In the genomic region with DNA sequence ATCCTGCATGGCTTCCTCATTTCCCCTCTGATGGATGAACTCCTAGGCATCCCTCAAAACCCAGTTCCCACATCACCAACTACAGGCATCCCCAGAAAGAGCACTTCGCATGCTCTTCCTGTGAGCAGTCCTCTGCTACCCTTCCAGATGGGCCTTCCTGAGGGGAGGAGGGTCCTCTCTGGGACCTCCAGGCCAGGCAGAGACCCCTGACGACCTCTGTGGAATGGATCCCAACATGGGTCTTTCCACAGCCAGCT, we compare ENCODE assay signal across 8 cellular contexts. TPM values are rescaled to one million over a fixed set of nuclear protein-coding genes. Genes with fewer than 3 reads are reported as not detected.
DNase-seq lines count a peak whose midpoint lies in the region; ATAC-seq and TF ChIP-seq lines count a peak whose summit lies in the region.

No MANE protein-coding gene starts in this region.

- POLR2A ChIA-PET in SK-N-SH (lab: Yijun Ruan, JAX) = no interaction called here

- CTCF ChIA-PET in SK-N-SH (lab: Yijun Ruan, JAX) = interaction anchor here (0.7 to 2.2 kb wide), 5 partner anchors 25 to 70 kb away, joined by 3 to 15 read pairs (median 8); a partner anchor contains a TSS

- TF ChIP-seq CTCF in GM12864 (IDR thresholded peaks at IDR 0.05; ENCODE audit: low read depth, low read length, missing control alignments) = no peak
- TF ChIP-seq CTCF in SK-N-SH (IDR thresholded peaks at IDR 0.05) = no peak
- TF ChIP-seq CTCF in esophagus squamous epithelium (IDR thresholded peaks at IDR 0.05) = no peak
- no peak for TF ChIP-seq CTCF in omental fat pad (IDR thresholded peaks at IDR 0.05)

- H3K9me2 ChIP-seq in SK-N-SH = no peaks in the 10 kb centered on the region

- H3K9ac ChIP-seq in SK-N-SH (peak overlapping the region; percentile 85; the same call in 1 of the 2 replicates), rectal smooth muscle tissue (ENCODE audit: low read length) (no peak overlapping the region)

- H3K4me1 ChIP-seq in SK-N-SH (ENCODE audit: control insufficient read depth in 1 of 2, insufficient read depth in 2 of 2, low read depth in 1 of 2, low read length in 1 of 2) = peaks cover 4 to 41% of the 10 kb centered on the region in 2 experiments; a peak in 3 of 4 replicates
- peaks cover 35 to 88% (median 46%) of the 10 kb centered on the region in 3 donors for H3K4me1 ChIP-seq in esophagus squamous epithelium
- peaks cover 16% of the 10 kb centered on the region for H3K4me1 ChIP-seq in rectal smooth muscle tissue (ENCODE audit: control insufficient read depth, insufficient read depth, low read length)

- no peak for TF ChIP-seq EP300 in SK-N-SH (IDR thresholded peaks at IDR 0.05; ENCODE audit: borderline replicate concordance in 1 of 2, low read depth in 1 of 2, low read length in 1 of 2)

- peaks cover 0 to 23% of the 10 kb centered on the region in 2 experiments for H3K36me3 ChIP-seq in SK-N-SH (replicated peaks in 1 of 2; ENCODE audit: control insufficient read depth in 1 of 2, insufficient read depth in 2 of 2, low read length in 1 of 2)
- H3K36me3 ChIP-seq in esophagus squamous epithelium = peaks cover 0 to 39% (median 14%) of the 10 kb centered on the region in 3 donors
- H3K36me3 ChIP-seq in rectal smooth muscle tissue (ENCODE audit: control insufficient read depth, insufficient read depth, low read length) = peaks cover 8% of the 10 kb centered on the region

- H3K4me3 ChIP-seq in GM12864 (ENCODE audit: low read depth, low read length) = peak overlapping the region; percentile 63
- H3K4me3 ChIP-seq in SK-N-SH (ENCODE audit: low read depth in 2 of 2, low read length in 1 of 2) = peak overlapping the region; percentile 79 to 84
- peak overlapping the region in 3 of 4 donors; percentile 51 to 95 (median 85) for H3K4me3 ChIP-seq in esophagus squamous epithelium
- H3K4me3 ChIP-seq in rectal smooth muscle tissue (ENCODE audit: low read length) = peak overlapping the region; percentile 82

- H3K27ac ChIP-seq in SK-N-SH (ENCODE audit: low read depth in 2 of 2, low read length in 1 of 2) (peak overlapping the region in 1 of 2 experiments; percentile 39; a peak in 1 of 4 replicates), esophagus squamous epithelium (no peak overlapping the region), rectal smooth muscle tissue (ENCODE audit: low read depth, low read length) (no peak overlapping the region)

- H3K27me3 ChIP-seq in SK-N-SH (ENCODE audit: insufficient read depth) (no peaks in the 10 kb centered on the region), esophagus squamous epithelium (no peaks in the 10 kb centered on the region), rectal smooth muscle tissue (ENCODE audit: control insufficient read depth, insufficient read depth, low read length) (no peaks in the 10 kb centered on the region)

- H3K4me2 ChIP-seq in SK-N-SH = peak overlapping the region; percentile 100

- peaks cover 61% of the 10 kb centered on the region for H4K20me1 ChIP-seq in SK-N-SH (ENCODE audit: insufficient read depth)

- H3K79me2 ChIP-seq in SK-N-SH (ENCODE audit: insufficient read depth) = peaks cover 63% of the 10 kb centered on the region

- ATAC-seq in GM19455 (IDR thresholded peaks at IDR 0.05; ENCODE audit: unreplicated experiment) (no peak), omental fat pad (ENCODE audit: low FRiP score) (no peak)

- H2AFZ ChIP-seq in SK-N-SH (ENCODE audit: low read depth) = no peak overlapping the region

- DNase-seq in GM12864 (ENCODE audit: low read depth) = no peak
- DNase-seq in SK-N-SH = no peak
- no peak for DNase-seq in esophagus squamous epithelium (lab: John Stamatoyannopoulos, UW)
- DNase-seq in NCI-H2227 (lab: John Stamatoyannopoulos, UW; ENCODE audit: unreplicated experiment) = no peak
- DNase-seq in omental fat pad (ENCODE audit: low spot score) = no peak
- DNase-seq in DMS79 treated with DMSO at 0.1 percent for 48 hours (lab: John Stamatoyannopoulos, UW) = no peak

- intact Hi-C loops in esophagus squamous epithelium (cut with DNase I) = no loop called here

- no peak for TF ChIP-seq RAD21 in SK-N-SH (IDR thresholded peaks at IDR 0.05; ENCODE audit: low read length)

- peaks cover 4% of the 10 kb centered on the region for H3F3A ChIP-seq in SK-N-SH (replicated peaks; ENCODE audit: insufficient read depth)

- no peak for TF ChIP-seq POLR2A in esophagus squamous epithelium (IDR thresholded peaks at IDR 0.05)

- H3K9me3 ChIP-seq in SK-N-SH (no peaks in the 10 kb centered on the region), esophagus squamous epithelium (no peaks in the 10 kb centered on the region)

- 60% methylated on average over 1 of the region's 2 CpGs for WGBS in SK-N-SH (ENCODE audit: low lambda C conversion rate)
- 89 to 93% methylated on average over 1 to 2 of the region's 2 CpGs for whole genome bisulfite sequencing in esophagus squamous epithelium, 2 donors

TF ChIP-seq in SK-N-SH, 30 proteins besides CTCF, POLR2A, EP300 and RAD21:
- TF ChIP-seq RCOR1 (IDR thresholded peaks at IDR 0.05; ENCODE audit: low read length) = no peak
- TF ChIP-seq, protein P1, sequence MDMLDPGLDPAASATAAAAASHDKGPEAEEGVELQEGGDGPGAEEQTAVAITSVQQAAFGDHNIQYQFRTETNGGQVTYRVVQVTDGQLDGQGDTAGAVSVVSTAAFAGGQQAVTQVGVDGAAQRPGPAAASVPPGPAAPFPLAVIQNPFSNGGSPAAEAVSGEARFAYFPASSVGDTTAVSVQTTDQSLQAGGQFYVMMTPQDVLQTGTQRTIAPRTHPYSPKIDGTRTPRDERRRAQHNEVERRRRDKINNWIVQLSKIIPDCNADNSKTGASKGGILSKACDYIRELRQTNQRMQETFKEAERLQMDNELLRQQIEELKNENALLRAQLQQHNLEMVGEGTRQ (IDR thresholded peaks at IDR 0.05; ENCODE audit: borderline replicate concordance, low read depth, low read length) = no peak
- TF ChIP-seq CHD2 (IDR thresholded peaks at IDR 0.05; ENCODE audit: low read length, partially characterized antibody) = no peak
- no peak for TF ChIP-seq RXRA (IDR thresholded peaks at IDR 0.05; ENCODE audit: borderline replicate concordance, low read depth)
- TF ChIP-seq, protein P2, sequence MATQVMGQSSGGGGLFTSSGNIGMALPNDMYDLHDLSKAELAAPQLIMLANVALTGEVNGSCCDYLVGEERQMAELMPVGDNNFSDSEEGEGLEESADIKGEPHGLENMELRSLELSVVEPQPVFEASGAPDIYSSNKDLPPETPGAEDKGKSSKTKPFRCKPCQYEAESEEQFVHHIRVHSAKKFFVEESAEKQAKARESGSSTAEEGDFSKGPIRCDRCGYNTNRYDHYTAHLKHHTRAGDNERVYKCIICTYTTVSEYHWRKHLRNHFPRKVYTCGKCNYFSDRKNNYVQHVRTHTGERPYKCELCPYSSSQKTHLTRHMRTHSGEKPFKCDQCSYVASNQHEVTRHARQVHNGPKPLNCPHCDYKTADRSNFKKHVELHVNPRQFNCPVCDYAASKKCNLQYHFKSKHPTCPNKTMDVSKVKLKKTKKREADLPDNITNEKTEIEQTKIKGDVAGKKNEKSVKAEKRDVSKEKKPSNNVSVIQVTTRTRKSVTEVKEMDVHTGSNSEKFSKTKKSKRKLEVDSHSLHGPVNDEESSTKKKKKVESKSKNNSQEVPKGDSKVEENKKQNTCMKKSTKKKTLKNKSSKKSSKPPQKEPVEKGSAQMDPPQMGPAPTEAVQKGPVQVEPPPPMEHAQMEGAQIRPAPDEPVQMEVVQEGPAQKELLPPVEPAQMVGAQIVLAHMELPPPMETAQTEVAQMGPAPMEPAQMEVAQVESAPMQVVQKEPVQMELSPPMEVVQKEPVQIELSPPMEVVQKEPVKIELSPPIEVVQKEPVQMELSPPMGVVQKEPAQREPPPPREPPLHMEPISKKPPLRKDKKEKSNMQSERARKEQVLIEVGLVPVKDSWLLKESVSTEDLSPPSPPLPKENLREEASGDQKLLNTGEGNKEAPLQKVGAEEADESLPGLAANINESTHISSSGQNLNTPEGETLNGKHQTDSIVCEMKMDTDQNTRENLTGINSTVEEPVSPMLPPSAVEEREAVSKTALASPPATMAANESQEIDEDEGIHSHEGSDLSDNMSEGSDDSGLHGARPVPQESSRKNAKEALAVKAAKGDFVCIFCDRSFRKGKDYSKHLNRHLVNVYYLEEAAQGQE (IDR thresholded peaks at IDR 0.05; ENCODE audit: low read depth, low read length) = no peak
- TF ChIP-seq, protein P3, sequence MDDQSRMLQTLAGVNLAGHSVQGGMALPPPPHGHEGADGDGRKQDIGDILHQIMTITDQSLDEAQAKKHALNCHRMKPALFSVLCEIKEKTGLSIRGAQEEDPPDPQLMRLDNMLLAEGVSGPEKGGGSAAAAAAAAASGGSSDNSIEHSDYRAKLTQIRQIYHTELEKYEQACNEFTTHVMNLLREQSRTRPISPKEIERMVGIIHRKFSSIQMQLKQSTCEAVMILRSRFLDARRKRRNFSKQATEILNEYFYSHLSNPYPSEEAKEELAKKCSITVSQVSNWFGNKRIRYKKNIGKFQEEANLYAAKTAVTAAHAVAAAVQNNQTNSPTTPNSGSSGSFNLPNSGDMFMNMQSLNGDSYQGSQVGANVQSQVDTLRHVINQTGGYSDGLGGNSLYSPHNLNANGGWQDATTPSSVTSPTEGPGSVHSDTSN (IDR thresholded peaks at IDR 0.05) = no peak
- no peak for TF ChIP-seq JUND (IDR thresholded peaks at IDR 0.05)
- TF ChIP-seq FOXM1 (IDR thresholded peaks at IDR 0.05; ENCODE audit: low read depth) = no peak
- TF ChIP-seq GABPA (IDR thresholded peaks at IDR 0.05; ENCODE audit: low read depth) = no peak
- no peak for TF ChIP-seq SIN3A (IDR thresholded peaks at IDR 0.05; ENCODE audit: borderline replicate concordance, low read depth, low read length)
- no peak for TF ChIP-seq ELF1 (IDR thresholded peaks at IDR 0.05)
- no peak for TF ChIP-seq FOSL2 (IDR thresholded peaks at IDR 0.05; ENCODE audit: borderline replicate concordance, low read depth)

RNA-seq across cellular contexts. Expression of a gene that starts 1.9 kb away (rescaled TPM):
- 185 and 198 TPM in 2 replicates for polyA plus RNA-seq in SK-N-SH (2012; rRNA removed)
- polyA plus RNA-seq in SK-N-SH (2012; cell fraction: cytosol; rRNA removed) = 99.2 and 137 TPM in 2 replicates
- polyA plus RNA-seq in SK-N-SH (2012; cell fraction: nucleus; rRNA removed) = 365 and 420 TPM in 2 replicates
- total RNA-seq in esophagus squamous epithelium (10 to 100 TPM; 66.6 to 93.7 (median 71.3) TPM), omental fat pad (100 to 1,000 TPM; 104 to 121 (median 107) TPM)

RNA-seq across cellular contexts. Expression of a gene that starts 7.3 kb away (rescaled TPM):
- polyA plus RNA-seq in SK-N-SH (2012; rRNA removed) = 2.9 and 3.1 TPM in 2 replicates
- polyA plus RNA-seq in SK-N-SH (2012; cell fraction: cytosol; rRNA removed) = 1.4 and 2.2 TPM in 2 replicates
- 1.7 TPM in 2 replicates for polyA plus RNA-seq in SK-N-SH (2012; cell fraction: nucleus; rRNA removed)
- total RNA-seq in esophagus squamous epithelium = 10 to 100 TPM in 2 of 4 donors, 1 to 10 TPM in 2; 4.7 to 14.2 (median 8.4) TPM
- total RNA-seq in omental fat pad = 1 to 10 TPM; 3.0 to 8.0 (median 6.3) TPM

RNA-seq across cellular contexts. Expression of a gene that starts 40.7 kb away (rescaled TPM):
- 122 and 137 TPM in 2 replicates for polyA plus RNA-seq in SK-N-SH (2012; rRNA removed)
- 57.2 and 97.8 TPM in 2 replicates for polyA plus RNA-seq in SK-N-SH (2012; cell fraction: cytosol; rRNA removed)
- polyA plus RNA-seq in SK-N-SH (2012; cell fraction: nucleus; rRNA removed) = 109 and 142 TPM in 2 replicates
- total RNA-seq in esophagus squamous epithelium (100 to 1,000 TPM; 149 to 282 (median 201) TPM), omental fat pad (100 to 1,000 TPM; 141 to 262 (median 167) TPM)
